Comparison of ENCODE assay signal across 10 cellular contexts in the genomic region with DNA sequence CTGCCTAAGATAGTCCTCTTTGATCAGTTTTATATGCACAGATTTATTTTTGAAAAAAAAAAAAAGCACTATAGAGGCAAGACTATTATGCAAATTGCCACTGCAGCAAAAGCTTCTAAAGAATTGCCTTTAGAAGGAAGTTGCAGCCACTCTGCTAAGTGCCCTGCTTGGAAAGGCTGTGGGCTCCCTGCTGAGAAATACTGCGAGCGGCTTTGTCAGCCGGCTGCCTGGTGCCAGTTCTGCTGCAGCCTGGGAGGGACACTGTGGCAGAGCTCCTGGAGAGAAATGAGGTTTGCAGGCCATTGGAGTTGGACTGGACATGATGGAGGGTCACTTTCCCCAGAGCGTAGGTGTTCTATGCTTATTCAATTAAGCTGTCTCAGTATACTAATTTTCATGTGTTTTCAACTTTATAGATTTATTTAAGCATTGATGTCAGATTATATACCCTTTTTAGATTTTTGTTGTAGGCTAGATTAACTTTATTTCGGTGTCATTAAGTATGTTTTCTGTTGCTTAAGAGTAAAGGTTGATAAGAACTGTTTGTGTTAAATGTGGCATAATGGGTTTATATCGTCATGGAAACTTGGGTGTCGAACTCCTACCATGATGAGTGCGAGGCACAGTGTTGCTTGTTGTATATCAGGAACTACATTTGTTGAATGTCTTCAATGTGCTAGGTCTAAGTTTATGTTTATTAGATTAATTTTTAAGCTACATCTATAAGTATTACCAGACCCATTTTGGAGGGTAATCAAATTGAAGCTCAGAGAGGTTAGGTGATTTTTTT. TPM values are rescaled to one million over a fixed set of nuclear protein-coding genes. Genes with fewer than 3 reads are reported as not detected.
DNase-seq lines count a peak whose midpoint lies in the region; ATAC-seq and TF ChIP-seq lines count a peak whose summit lies in the region.
"Had no signal": no experiment of that assay in that cellular context is flagged by ENCODE, and none has a peak within 500 bp of the region (broad histone marks: within the 10 kb centered on the region; RNA-seq: fewer than 3 reads in every experiment).

No MANE protein-coding gene starts in this region.

- H3K36me3 ChIP-seq in mucosa of descending colon (ENCODE audit: low read depth) = no peaks in the 10 kb centered on the region

- H3K27me3 Mint-ChIP-seq in brain (peaks cover 3% of the 10 kb centered on the region), CD14-positive monocyte (ENCODE audit: low read depth in 3 of 3) (no peaks in the 10 kb centered on the region)

- peaks cover 28% of the 10 kb centered on the region for H3K4me1 ChIP-seq in mucosa of descending colon (ENCODE audit: low read depth)

- peaks cover 30% of the 10 kb centered on the region for H3K36me3 Mint-ChIP-seq in brain
- H3K36me3 Mint-ChIP-seq in CD14-positive monocyte = peaks cover 48 to 59% of the 10 kb centered on the region in 2 donors

- H3K27ac Mint-ChIP-seq in brain = peak overlapping the region; percentile 68 to 97 (median 95)
- H3K27ac Mint-ChIP-seq in CD14-positive monocyte = peak overlapping the region in 2 of 7 donors; percentile 54 to 59

- no peaks in the 10 kb centered on the region for H3K9me3 Mint-ChIP-seq in brain
- no peaks in the 10 kb centered on the region for H3K9me3 Mint-ChIP-seq in CD14-positive monocyte

- no peaks in the 10 kb centered on the region for H3K9me3 ChIP-seq in mucosa of descending colon

- H3K4me3 Mint-ChIP-seq in brain = peak overlapping the region; percentile 71 to 87 (median 79)
- H3K4me3 Mint-ChIP-seq in CD14-positive monocyte = no peak overlapping the region

- H3K4me1 Mint-ChIP-seq in brain (peaks cover 64% of the 10 kb centered on the region), CD14-positive monocyte (peaks cover 32% of the 10 kb centered on the region)

- DNase-seq in DMS 273 (lab: John Stamatoyannopoulos, UW; ENCODE audit: unreplicated experiment) (peak; percentile 61), NCI-H1417 treated with DMSO at 0.1 percent for 48 hours (lab: John Stamatoyannopoulos, UW) (peak; percentile 55), mucosa of descending colon (peak in 2 of 3 donors; percentile 53 to 55), CD14-positive monocyte (ENCODE audit: low spot score) (no peak)
- DNase-seq in effector CD8-positive, alpha-beta T cell (lab: John Stamatoyannopoulos, UW) = no peak
- DNase-seq in stimulated activated CD4-positive, alpha-beta T cell treated with anti-CD3 and anti-CD28 coated beads, Interleukin-12 subunit alpha, Interleukin-12 subunit beta, amount 100 ng/mL, for 4 hours = no peak
- DNase-seq: DMS53, GOT3 had no signal

- intact Hi-C loops in mucosa of descending colon (cut with DNase I, micrococcal nuclease) (no loop called here), CD14-positive monocyte (cut with micrococcal nuclease) (no loop called here)

- H3K4me3 ChIP-seq in mucosa of descending colon = no peak overlapping the region

- ATAC-seq in mucosa of descending colon = peak; percentile 78
- ATAC-seq in HG02970 (IDR thresholded peaks at IDR 0.05; ENCODE audit: low FRiP score, unreplicated experiment) = no peak

- TF ChIP-seq CTCF in brain (conservative IDR thresholded peaks at IDR 0.05) = no peak
- no peak for TF ChIP-seq CTCF in mucosa of descending colon (IDR thresholded peaks at IDR 0.05)
- TF ChIP-seq CTCF in CD14-positive monocyte (IDR thresholded peaks at IDR 0.05) = no peak

RNA-seq across cellular contexts. Expression of a gene that starts 6.6 kb away (rescaled TPM):
- 18.3 TPM for polyA plus RNA-seq in brain (ENCODE audit: insufficient read depth, low read depth, low replicate concordance)
- total RNA-seq in mucosa of descending colon = 10 to 100 TPM; 26.4 to 36.4 (median 30.3) TPM
- 10 to 100 TPM; 10.2 to 11.3 TPM for polyA plus RNA-seq in CD14-positive monocyte

RNA-seq across cellular contexts. Expression of a gene that starts 28.1 kb away (rescaled TPM):
- polyA plus RNA-seq in brain (ENCODE audit: insufficient read depth, low read depth, low replicate concordance) (3.4 TPM), CD14-positive monocyte (1 to 10 TPM; 3.6 to 3.9 TPM)
- total RNA-seq in mucosa of descending colon = 1 to 10 TPM; 5.4 to 6.2 (median 6.0) TPM

Comparison
In these comparisons a context has a peak if more than half of its experiments do, and no peak if none do; other contexts are left out.
1. DNase-seq: peak in DMS 273 (single experiment), NCI-H1417 treated with DMSO at 0.1 percent for 48 hours (single experiment) and mucosa of descending colon (2 of 3); none in effector CD8-positive, alpha-beta T cell (single experiment), stimulated activated CD4-positive, alpha-beta T cell treated with anti-CD3 and anti-CD28 coated beads, Interleukin-12 subunit alpha, Interleukin-12 subunit beta, amount 100 ng/mL, for 4 hours (single experiment) and CD14-positive monocyte (single experiment).
2. H3K4me3 Mint-ChIP-seq: peak in brain (5 of 5); none in CD14-positive monocyte (0 of 2).